In genomic region chr1:176208034-176208433, GRCh38 we compare ENCODE assay signal across 8 cellular contexts. TPM values are rescaled to one million over a fixed set of nuclear protein-coding genes. Genes with fewer than 3 reads are reported as not detected.
DNase-seq lines count a peak whose midpoint lies in the region; ATAC-seq and TF ChIP-seq lines count a peak whose summit lies in the region.

No MANE protein-coding gene starts in this region.

- no peak for TF ChIP-seq CTCF in thoracic aorta (IDR thresholded peaks at IDR 0.05)

- H3K4me1 ChIP-seq in thoracic aorta (ENCODE audit: control insufficient read depth in 1 of 2, low read depth in 2 of 2) = peaks cover 25 to 29% of the 10 kb centered on the region in 2 donors

- DNase-seq in activated CD4-positive, alpha-beta T cell treated with anti-CD3 and anti-CD28 coated beads, Interleukin-2, amount 10 ng/mL, durations not matched to agents 24 days and 14 days = peak; percentile 64
- no peak for DNase-seq in activated CD4-positive, alpha-beta T cell treated with anti-CD3 and anti-CD28 coated beads, Interleukin-2, amount 50 U/mL, for 1 hour
- no peak for DNase-seq in activated naive CD8-positive, alpha-beta T cell treated with anti-CD3 and anti-CD28 coated beads, Interleukin-2, amount 10 ng/mL, durations not matched to agents 7 days and 5 days
- DNase-seq in thoracic aorta (ENCODE audit: low spot score) = no peak
- no peak for DNase-seq in LoVo (ENCODE audit: low spot score)
- no peak for DNase-seq in KG1 (lab: John Stamatoyannopoulos, UW)
- DNase-seq in NCI-H2227 treated with DMSO at 0.1 percent for 48 hours (lab: John Stamatoyannopoulos, UW) = no peak

- peak overlapping the region; percentile 97 for H3K4me3 Mint-ChIP-seq in activated CD4-positive, alpha-beta T cell treated with anti-CD3 and anti-CD28 coated beads, Interleukin-2, amount 10 ng/mL, durations not matched to agents 24 days and 14 days
- H3K4me3 Mint-ChIP-seq in activated naive CD8-positive, alpha-beta T cell treated with anti-CD3 and anti-CD28 coated beads, Interleukin-2, amount 10 ng/mL, durations not matched to agents 7 days and 5 days = peak overlapping the region; percentile 98

- peaks cover 1% of the 10 kb centered on the region for H3K27me3 Mint-ChIP-seq in activated CD4-positive, alpha-beta T cell treated with anti-CD3 and anti-CD28 coated beads, Interleukin-2, amount 10 ng/mL, durations not matched to agents 24 days and 14 days
- no peaks in the 10 kb centered on the region for H3K27me3 Mint-ChIP-seq in activated naive CD8-positive, alpha-beta T cell treated with anti-CD3 and anti-CD28 coated beads, Interleukin-2, amount 10 ng/mL, durations not matched to agents 7 days and 5 days

- no peaks in the 10 kb centered on the region for H3K27me3 ChIP-seq in layer of hippocampus (ENCODE audit: control insufficient read depth, insufficient read depth, low read length)
- H3K27me3 ChIP-seq in thoracic aorta (replicated peaks; ENCODE audit: insufficient read depth) = no peaks in the 10 kb centered on the region

- H3K27ac Mint-ChIP-seq in activated CD4-positive, alpha-beta T cell treated with anti-CD3 and anti-CD28 coated beads, Interleukin-2, amount 10 ng/mL, durations not matched to agents 24 days and 14 days = peak overlapping the region; percentile 97
- H3K27ac Mint-ChIP-seq in activated naive CD8-positive, alpha-beta T cell treated with anti-CD3 and anti-CD28 coated beads, Interleukin-2, amount 10 ng/mL, durations not matched to agents 7 days and 5 days = peak overlapping the region; percentile 99

- no peak for ATAC-seq in activated naive CD8-positive, alpha-beta T cell treated with anti-CD3 and anti-CD28 coated beads, Interleukin-2, amount 10 ng/mL, durations not matched to agents 7 days and 5 days (ENCODE audit: low read depth)
- ATAC-seq in thoracic aorta (ENCODE audit: insufficient number of reproducible peaks, low FRiP score, low read depth) = no peak

- no peaks in the 10 kb centered on the region for H3K9me3 ChIP-seq in thoracic aorta

- POLR2A ChIA-PET in activated naive CD8-positive, alpha-beta T cell treated with anti-CD3 and anti-CD28 coated beads, Interleukin-2, amount 10 ng/mL, durations not matched to agents 7 days and 5 days (lab: Charles Lee) = interaction anchor here (0.6 to 0.9 kb wide), 5 partner anchors 14 to 172 kb away, joined by 3 to 4 read pairs (median 3); no protein-coding TSS in a partner anchor

- H3K4me3 ChIP-seq in thoracic aorta = peak overlapping the region; percentile 87

- H3K36me3 Mint-ChIP-seq in activated CD4-positive, alpha-beta T cell treated with anti-CD3 and anti-CD28 coated beads, Interleukin-2, amount 10 ng/mL, durations not matched to agents 24 days and 14 days (ENCODE audit: low read depth) = peaks cover 14% of the 10 kb centered on the region
- peaks cover 7% of the 10 kb centered on the region for H3K36me3 Mint-ChIP-seq in activated naive CD8-positive, alpha-beta T cell treated with anti-CD3 and anti-CD28 coated beads, Interleukin-2, amount 10 ng/mL, durations not matched to agents 7 days and 5 days

- no peaks in the 10 kb centered on the region for H3K36me3 ChIP-seq in thoracic aorta

- no peaks in the 10 kb centered on the region for H3K9me3 Mint-ChIP-seq in activated CD4-positive, alpha-beta T cell treated with anti-CD3 and anti-CD28 coated beads, Interleukin-2, amount 10 ng/mL, durations not matched to agents 24 days and 14 days
- peaks cover 1% of the 10 kb centered on the region for H3K9me3 Mint-ChIP-seq in activated naive CD8-positive, alpha-beta T cell treated with anti-CD3 and anti-CD28 coated beads, Interleukin-2, amount 10 ng/mL, durations not matched to agents 7 days and 5 days

- H3K27ac ChIP-seq in layer of hippocampus (ENCODE audit: low read depth, low read length) = peak overlapping the region; percentile 78
- peak overlapping the region; percentile 94 to 95 for H3K27ac ChIP-seq in thoracic aorta

- H3K4me1 Mint-ChIP-seq in activated CD4-positive, alpha-beta T cell treated with anti-CD3 and anti-CD28 coated beads, Interleukin-2, amount 10 ng/mL, durations not matched to agents 24 days and 14 days = peaks cover 20% of the 10 kb centered on the region
- peaks cover 14% of the 10 kb centered on the region for H3K4me1 Mint-ChIP-seq in activated naive CD8-positive, alpha-beta T cell treated with anti-CD3 and anti-CD28 coated beads, Interleukin-2, amount 10 ng/mL, durations not matched to agents 7 days and 5 days

- intact Hi-C loops in activated CD4-positive, alpha-beta T cell treated with anti-CD3 and anti-CD28 coated beads, Interleukin-2, amount 10 ng/mL, durations not matched to agents 24 days and 14 days (cut with micrococcal nuclease) = loop anchor here (5.0 to 10.0 kb wide), 2 partner anchors 93 to 1016 kb away; partner anchors contain the start of gene KIAA0040

RNA-seq across cellular contexts. Expression of gene COP1, which starts 0.9 kb away (rescaled TPM):
- 48.6 and 51.4 TPM in 2 replicates for total RNA-seq in activated CD4-positive, alpha-beta T cell treated with anti-CD3 and anti-CD28 coated beads, Interleukin-2, amount 10 ng/mL, durations not matched to agents 24 days and 14 days
- total RNA-seq in activated naive CD8-positive, alpha-beta T cell treated with anti-CD3 and anti-CD28 coated beads, Interleukin-2, amount 10 ng/mL, durations not matched to agents 7 days and 5 days = 10 to 100 TPM; 43.2 to 46.8 TPM
- 10 to 100 TPM; 62.2 to 68.6 TPM for total RNA-seq in thoracic aorta
